1 cellular context compared by ENCODE assay signal in genomic region chr10:100998991-100999741, GRCh38.
TF ChIP-seq lines count a peak whose summit lies in the region.

No MANE protein-coding gene starts in this region.

TF ChIP-seq in SK-N-SH treated with all-trans-retinoic acid at 6 μM for 48 hours, 23 proteins besides CTCF, POLR2A, EP300 and RAD21 (continued from another document):
- TF ChIP-seq, protein P1, sequence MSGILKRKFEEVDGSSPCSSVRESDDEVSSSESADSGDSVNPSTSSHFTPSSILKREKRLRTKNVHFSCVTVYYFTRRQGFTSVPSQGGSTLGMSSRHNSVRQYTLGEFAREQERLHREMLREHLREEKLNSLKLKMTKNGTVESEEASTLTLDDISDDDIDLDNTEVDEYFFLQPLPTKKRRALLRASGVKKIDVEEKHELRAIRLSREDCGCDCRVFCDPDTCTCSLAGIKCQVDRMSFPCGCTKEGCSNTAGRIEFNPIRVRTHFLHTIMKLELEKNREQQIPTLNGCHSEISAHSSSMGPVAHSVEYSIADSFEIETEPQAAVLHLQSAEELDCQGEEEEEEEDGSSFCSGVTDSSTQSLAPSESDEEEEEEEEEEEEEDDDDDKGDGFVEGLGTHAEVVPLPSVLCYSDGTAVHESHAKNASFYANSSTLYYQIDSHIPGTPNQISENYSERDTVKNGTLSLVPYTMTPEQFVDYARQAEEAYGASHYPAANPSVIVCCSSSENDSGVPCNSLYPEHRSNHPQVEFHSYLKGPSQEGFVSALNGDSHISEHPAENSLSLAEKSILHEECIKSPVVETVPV (CRISPR knock-in tag; IDR thresholded peaks at IDR 0.05), result no peak
- TF ChIP-seq BACH2 (CRISPR knock-in tag; IDR thresholded peaks at IDR 0.05; ENCODE audit: borderline replicate concordance) (no peak), TSHZ2 (CRISPR knock-in tag; IDR thresholded peaks at IDR 0.05) (no peak)
